In the genomic region with DNA sequence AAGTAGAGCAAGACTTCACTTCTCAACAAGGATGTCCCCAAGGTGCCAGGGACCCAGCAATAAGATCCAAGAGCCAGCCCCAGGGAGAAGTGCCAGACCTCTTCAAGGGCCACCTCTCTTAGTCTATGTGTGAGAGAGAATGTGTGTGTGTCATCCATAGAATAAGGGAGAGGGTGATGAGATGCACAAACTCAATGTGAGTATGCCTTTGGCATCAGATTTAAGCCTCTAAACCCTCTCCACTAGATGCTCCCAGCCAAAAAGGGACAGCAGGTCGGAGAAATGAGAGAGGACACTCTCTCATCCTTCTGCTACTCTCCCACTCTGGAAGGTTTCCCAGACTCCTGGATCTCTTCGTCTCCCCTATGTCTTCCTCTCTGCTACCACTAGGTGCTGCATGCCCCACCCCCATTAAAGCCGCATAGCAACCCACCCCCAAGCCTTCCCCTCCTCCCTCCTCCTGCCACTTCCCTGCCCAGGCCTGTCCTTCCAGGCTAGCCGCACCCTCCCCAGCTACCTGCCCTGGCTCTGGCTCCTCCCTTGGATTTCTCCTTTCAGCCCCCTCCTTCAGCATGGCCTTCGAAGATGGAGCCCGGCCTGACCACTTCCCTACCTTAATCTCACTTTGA, we compare ENCODE assay signal across 10 cellular contexts. TPM values are rescaled to one million over a fixed set of nuclear protein-coding genes. Genes with fewer than 3 reads are reported as not detected.
DNase-seq lines count a peak whose midpoint lies in the region; ATAC-seq and TF ChIP-seq lines count a peak whose summit lies in the region.
"Had no signal": no experiment of that assay in that cellular context is flagged by ENCODE, and none has a peak within 500 bp of the region (broad histone marks: within the 10 kb centered on the region; RNA-seq: fewer than 3 reads in every experiment).

No MANE protein-coding gene starts in this region.

- H3K36me3 ChIP-seq in iPS-20b (ENCODE audit: insufficient read depth, low read depth, low read length) (no peaks in the 10 kb centered on the region), upper lobe of left lung (peaks cover 0 to 6% (median 0%) of the 10 kb centered on the region in 4 donors)

- H3K36me3 Mint-ChIP-seq in activated naive CD4-positive, alpha-beta T cell treated with anti-CD3 and anti-CD28 coated beads, Interleukin-2, amount 10 ng/mL, durations not matched to agents 7 days and 5 days = peaks cover 7% of the 10 kb centered on the region
- peaks cover 2 to 3% of the 10 kb centered on the region in 2 donors for H3K36me3 Mint-ChIP-seq in activated naive CD4-positive, alpha-beta T cell treated with anti-CD3 and anti-CD28 coated beads, Interleukin-2, amount 50 U/mL, for 72 hours
- H3K36me3 Mint-ChIP-seq in activated T-helper 17 cell treated with anti-CD3 and anti-CD28 coated beads, Interleukin-2, amount 50 U/mL, for 72 hours (ENCODE audit: low read depth) = peaks cover 24% of the 10 kb centered on the region

- H3K9me3 Mint-ChIP-seq in activated naive CD4-positive, alpha-beta T cell treated with anti-CD3 and anti-CD28 coated beads, Interleukin-2, amount 10 ng/mL, durations not matched to agents 7 days and 5 days = no peaks in the 10 kb centered on the region
- H3K9me3 Mint-ChIP-seq in activated naive CD4-positive, alpha-beta T cell treated with anti-CD3 and anti-CD28 coated beads, Interleukin-2, amount 50 U/mL, for 72 hours = no peaks in the 10 kb centered on the region
- no peaks in the 10 kb centered on the region for H3K9me3 Mint-ChIP-seq in activated T-helper 17 cell treated with anti-CD3 and anti-CD28 coated beads, Interleukin-2, amount 50 U/mL, for 72 hours

- 43 to 48% methylated on average over 6 of the region's 6 CpGs for WGBS in upper lobe of left lung, 2 donors

- peaks cover 62% of the 10 kb centered on the region for H3K4me1 Mint-ChIP-seq in activated naive CD4-positive, alpha-beta T cell treated with anti-CD3 and anti-CD28 coated beads, Interleukin-2, amount 10 ng/mL, durations not matched to agents 7 days and 5 days
- H3K4me1 Mint-ChIP-seq in activated T-helper 17 cell treated with anti-CD3 and anti-CD28 coated beads, Interleukin-2, amount 50 U/mL, for 72 hours = peaks cover 51% of the 10 kb centered on the region

- peak overlapping the region; percentile 54; the same call in 1 of the 2 replicates for H3K9ac ChIP-seq in iPS-20b (ENCODE audit: low read depth, low read length)

- ATAC-seq in activated naive CD4-positive, alpha-beta T cell treated with anti-CD3 and anti-CD28 coated beads, Interleukin-2, amount 50 U/mL, for 72 hours = no peak
- ATAC-seq in activated T-helper 17 cell treated with anti-CD3 and anti-CD28 coated beads, Interleukin-2, amount 50 U/mL, for 72 hours (replicated peaks) = no peak
- no peak for ATAC-seq in upper lobe of left lung (ENCODE audit: low FRiP score in 2 of 2)
- no peak for ATAC-seq in HG03280 (IDR thresholded peaks at IDR 0.05; ENCODE audit: unreplicated experiment)
- ATAC-seq in HG02798 (IDR thresholded peaks at IDR 0.05; ENCODE audit: poor library complexity, unreplicated experiment) = no peak

- TF ChIP-seq CTCF in upper lobe of left lung (IDR thresholded peaks at IDR 0.05) = peak in 1 of 6 experiments; percentile 20

- H3K27ac ChIP-seq in iPS-20b (ENCODE audit: low read length) = peak overlapping the region; percentile 10
- H3K27ac ChIP-seq in upper lobe of left lung = peak overlapping the region; percentile 98 to 100 (median 99)

- DNase-seq in activated naive CD4-positive, alpha-beta T cell treated with anti-CD3 and anti-CD28 coated beads, Interleukin-2, amount 10 ng/mL, durations not matched to agents 7 days and 5 days = no peak
- DNase-seq in activated naive CD4-positive, alpha-beta T cell treated with anti-CD3 and anti-CD28 coated beads, Interleukin-2, amount 50 U/mL, for 72 hours (ENCODE audit: low spot score in 2 of 2) = no peak
- peak in 1 of 2 donors; percentile 44 for DNase-seq in upper lobe of left lung
- no peak for DNase-seq in activated CD4-positive, CD25-positive, alpha-beta regulatory T cell treated with anti-CD3 and anti-CD28 coated beads, Interleukin-2, amount 50 U/mL, for 72 hours

- H3K9me3 ChIP-seq in iPS-20b (ENCODE audit: insufficient read depth, low read depth, low read length) (no peaks in the 10 kb centered on the region), upper lobe of left lung (no peaks in the 10 kb centered on the region)

- peaks cover 21% of the 10 kb centered on the region for H3K27me3 ChIP-seq in iPS-20b (ENCODE audit: insufficient read depth, low read length)
- H3K27me3 ChIP-seq in upper lobe of left lung = no peaks in the 10 kb centered on the region

- H3K27ac Mint-ChIP-seq in activated naive CD4-positive, alpha-beta T cell treated with anti-CD3 and anti-CD28 coated beads, Interleukin-2, amount 10 ng/mL, durations not matched to agents 7 days and 5 days = peak overlapping the region; percentile 85
- peak overlapping the region in 1 of 2 donors; percentile 91 for H3K27ac Mint-ChIP-seq in activated naive CD4-positive, alpha-beta T cell treated with anti-CD3 and anti-CD28 coated beads, Interleukin-2, amount 50 U/mL, for 72 hours
- peak overlapping the region; percentile 56 for H3K27ac Mint-ChIP-seq in activated T-helper 17 cell treated with anti-CD3 and anti-CD28 coated beads, Interleukin-2, amount 50 U/mL, for 72 hours

- TF ChIP-seq EP300 in upper lobe of left lung (IDR thresholded peaks at IDR 0.05) = no peak

- CTCF ChIA-PET in activated naive CD4-positive, alpha-beta T cell treated with anti-CD3 and anti-CD28 coated beads, Interleukin-2, amount 10 ng/mL, durations not matched to agents 7 days and 5 days (lab: Charles Lee) = interaction anchor here (1.2 to 2.5 kb wide), 3 partner anchors 11 to 27 kb away, joined by 4 to 11 read pairs (median 6); no protein-coding TSS in a partner anchor

- H3K4me3 ChIP-seq in iPS-20b (ENCODE audit: low read length) = peak overlapping the region; percentile 48; the same call in 1 of the 2 replicates
- H3K4me3 ChIP-seq in upper lobe of left lung = no peak overlapping the region

- no peak for TF ChIP-seq POLR2A in upper lobe of left lung (IDR thresholded peaks at IDR 0.05)

- peak overlapping the region; percentile 55 for H3K4me3 Mint-ChIP-seq in activated naive CD4-positive, alpha-beta T cell treated with anti-CD3 and anti-CD28 coated beads, Interleukin-2, amount 10 ng/mL, durations not matched to agents 7 days and 5 days
- H3K4me3 Mint-ChIP-seq in activated T-helper 17 cell treated with anti-CD3 and anti-CD28 coated beads, Interleukin-2, amount 50 U/mL, for 72 hours = peak overlapping the region; percentile 98

- peaks cover 15% of the 10 kb centered on the region for H3K27me3 Mint-ChIP-seq in activated naive CD4-positive, alpha-beta T cell treated with anti-CD3 and anti-CD28 coated beads, Interleukin-2, amount 10 ng/mL, durations not matched to agents 7 days and 5 days
- no peaks in the 10 kb centered on the region for H3K27me3 Mint-ChIP-seq in activated T-helper 17 cell treated with anti-CD3 and anti-CD28 coated beads, Interleukin-2, amount 50 U/mL, for 72 hours

- H3K4me1 ChIP-seq in iPS-20b (ENCODE audit: insufficient read depth, low read length) (peaks cover 39% of the 10 kb centered on the region), upper lobe of left lung (peaks cover 37 to 66% (median 42%) of the 10 kb centered on the region in 4 donors)

RNA-seq across cellular contexts. Expression of a gene that starts 7.6 kb away (rescaled TPM):
- 10 to 100 TPM; 15.5 to 23.5 TPM for total RNA-seq in activated naive CD4-positive, alpha-beta T cell treated with anti-CD3 and anti-CD28 coated beads, Interleukin-2, amount 50 U/mL, for 72 hours
- 10 to 100 TPM; 28.5 to 58.3 TPM for total RNA-seq in activated T-helper 17 cell treated with anti-CD3 and anti-CD28 coated beads, Interleukin-2, amount 50 U/mL, for 72 hours
- total RNA-seq in upper lobe of left lung = 10 to 100 TPM; 21.2 to 43.0 (median 32.1) TPM

RNA-seq across cellular contexts. Expression of a gene that starts 17.3 kb away (rescaled TPM):
- total RNA-seq in activated naive CD4-positive, alpha-beta T cell treated with anti-CD3 and anti-CD28 coated beads, Interleukin-2, amount 50 U/mL, for 72 hours = 10 to 100 TPM; 71.4 to 76.3 TPM
- 100 to 1,000 TPM; 183 to 187 TPM for total RNA-seq in activated T-helper 17 cell treated with anti-CD3 and anti-CD28 coated beads, Interleukin-2, amount 50 U/mL, for 72 hours
- total RNA-seq in upper lobe of left lung = 10 to 100 TPM in 1 of 6 donors, 1 to 10 TPM in 5; 3.1 to 12.9 (median 4.7) TPM
- total RNA-seq: dermis microvascular lymphatic vessel endothelial cell, M059J had no signal

RNA-seq across cellular contexts. Expression of a gene that starts 43.7 kb away (rescaled TPM):
- total RNA-seq in activated naive CD4-positive, alpha-beta T cell treated with anti-CD3 and anti-CD28 coated beads, Interleukin-2, amount 50 U/mL, for 72 hours = 10 to 100 TPM; 24.4 to 55.8 TPM
- 10 to 100 TPM; 29.8 to 43.5 TPM for total RNA-seq in activated T-helper 17 cell treated with anti-CD3 and anti-CD28 coated beads, Interleukin-2, amount 50 U/mL, for 72 hours
- total RNA-seq in upper lobe of left lung = 100 to 1,000 TPM in 1 of 6 donors, 10 to 100 TPM in 5; 19.8 to 164 (median 28.6) TPM

RNA-seq across cellular contexts. Expression of a gene that starts 43.7 kb away (rescaled TPM):
- 10 to 100 TPM; 32.8 to 76.3 TPM for total RNA-seq in activated naive CD4-positive, alpha-beta T cell treated with anti-CD3 and anti-CD28 coated beads, Interleukin-2, amount 50 U/mL, for 72 hours
- total RNA-seq in activated T-helper 17 cell treated with anti-CD3 and anti-CD28 coated beads, Interleukin-2, amount 50 U/mL, for 72 hours = 10 to 100 TPM; 80.1 to 92.1 TPM
- total RNA-seq in upper lobe of left lung = 1 to 10 TPM; 1.5 to 5.3 (median 2.1) TPM

RNA-seq across cellular contexts. Expression of a gene that starts 43.9 kb away (rescaled TPM):
- 10 to 100 TPM; 36.8 to 43.2 TPM for total RNA-seq in activated naive CD4-positive, alpha-beta T cell treated with anti-CD3 and anti-CD28 coated beads, Interleukin-2, amount 50 U/mL, for 72 hours
- total RNA-seq in activated T-helper 17 cell treated with anti-CD3 and anti-CD28 coated beads, Interleukin-2, amount 50 U/mL, for 72 hours = 10 to 100 TPM; 41.8 to 42.3 TPM
- 10 to 100 TPM in 5 of 6 donors, 1 to 10 TPM in 1; 9.6 to 52.4 (median 24.0) TPM for total RNA-seq in upper lobe of left lung

Comparison
In these comparisons a context has a peak if more than half of its experiments do, and no peak if none do; other contexts are left out.
1. RNA of a gene that starts 17.3 kb away (total RNA-seq): 183 to 187 TPM in activated T-helper 17 cell treated with anti-CD3 and anti-CD28 coated beads, Interleukin-2, amount 50 U/mL, for 72 hours and 71.4 to 76.3 TPM in activated naive CD4-positive, alpha-beta T cell treated with anti-CD3 and anti-CD28 coated beads, Interleukin-2, amount 50 U/mL, for 72 hours; 3.1 to 12.9 TPM in upper lobe of left lung; every median in the first group is over 4 times any median in the second.